ENCODE assay signal across 8 cellular contexts in genomic region chr2:24084386-24085375, GRCh38. TPM values are rescaled to one million over a fixed set of nuclear protein-coding genes. Genes with fewer than 3 reads are reported as not detected.
DNase-seq lines count a peak whose midpoint lies in the region; ATAC-seq and TF ChIP-seq lines count a peak whose summit lies in the region.

Gene TP53I3, minus strand, starts transcription at chr2:24084834. Its CDS starts 508 bp downstream, at chr2:24084326.

- H4K20me1 ChIP-seq in neural cell (ENCODE audit: insufficient read depth), result no peaks in the 10 kb centered on the region

- peak within 1 kb of the TSS; percentile 56 for H3K4me3 ChIP-seq in neural cell (ENCODE audit: low read length)

- H3K79me2 ChIP-seq in neural cell (replicated peaks; ENCODE audit: insufficient read depth, low read length), result no peaks in the 10 kb centered on the region

- H3K9ac ChIP-seq in neural cell (ENCODE audit: low read length), result peak within 1 kb of the TSS; percentile 44

- H3K36me3 ChIP-seq in neural cell (ENCODE audit: insufficient read depth, low read length), result no peaks in the 10 kb centered on the region

- no peaks in the 10 kb centered on the region for H3K9me2 ChIP-seq in neural cell (ENCODE audit: insufficient read depth, low read length)

- H3K27me3 Mint-ChIP-seq in stimulated activated naive CD8-positive, alpha-beta T cell treated with anti-CD3 and anti-CD28 coated beads, Interleukin-15, amount 100 ng/mL, for 72 hours, result no peaks in the 10 kb centered on the region

- TF ChIP-seq EP300 in neural cell (conservative IDR thresholded peaks at IDR 0.05; ENCODE audit: poor library complexity, severe bottlenecking), result no peak

- H3F3A ChIP-seq in neural cell (ENCODE audit: insufficient read depth, low read length, poor library complexity, severe bottlenecking), result no peaks in the 10 kb centered on the region

- no peaks in the 10 kb centered on the region for H3K9me3 ChIP-seq in neural cell (ENCODE audit: low read length)

- TF ChIP-seq CTCF in neural cell (IDR thresholded peaks at IDR 0.05; ENCODE audit: poor library complexity, severe bottlenecking), result peak; percentile 87

- H3K27me3 ChIP-seq in neural cell (ENCODE audit: insufficient read depth, low read depth, low read length), result no peaks in the 10 kb centered on the region

- no peak within 1 kb of the TSS for H3K27ac ChIP-seq in neural cell (ENCODE audit: low read length)

- H3K9me3 Mint-ChIP-seq in stimulated activated naive CD8-positive, alpha-beta T cell treated with anti-CD3 and anti-CD28 coated beads, Interleukin-15, amount 100 ng/mL, for 72 hours, result no peaks in the 10 kb centered on the region

- H3K27ac Mint-ChIP-seq in stimulated activated naive CD8-positive, alpha-beta T cell treated with anti-CD3 and anti-CD28 coated beads, Interleukin-15, amount 100 ng/mL, for 72 hours, result peak within 1 kb of the TSS; percentile 62 to 75

- peak within 1 kb of the TSS; percentile 33 for H2AFZ ChIP-seq in neural cell (ENCODE audit: low read depth, low read length)

- TF ChIP-seq RAD21 in neural cell (conservative IDR thresholded peaks at IDR 0.05), result peak; percentile 69

- H3K4me2 ChIP-seq in neural cell (ENCODE audit: low read length), result no peak within 1 kb of the TSS

- peak; percentile 71 for ATAC-seq in GM21737 (IDR thresholded peaks at IDR 0.05; ENCODE audit: unreplicated experiment)
- ATAC-seq in stimulated activated naive CD8-positive, alpha-beta T cell treated with anti-CD3 and anti-CD28 coated beads, Interleukin-15, amount 100 ng/mL, for 72 hours, result peak; percentile 96

- H3K4me1 Mint-ChIP-seq in stimulated activated naive CD8-positive, alpha-beta T cell treated with anti-CD3 and anti-CD28 coated beads, Interleukin-15, amount 100 ng/mL, for 72 hours, result peaks cover 7% of the 10 kb centered on the region

- DNase-seq in EH (ENCODE audit: low read depth) (peak; percentile 90), KG1 (lab: John Stamatoyannopoulos, UW) (peak; percentile 33), RKO (ENCODE audit: low spot score) (peak; percentile 91), fibroblast of the conjunctiva (ENCODE audit: low read depth) (peak; percentile 89)
- DNase-seq in activated effector memory CD4-positive, alpha-beta T cell treated with anti-CD3 and anti-CD28 coated beads, Interleukin-2, amount 50 U/mL, for 16 hours, result peak; percentile 94
- peak; percentile 83 to 93 for DNase-seq in stimulated activated naive CD8-positive, alpha-beta T cell treated with anti-CD3 and anti-CD28 coated beads, Interleukin-15, amount 100 ng/mL, for 72 hours

- H3K4me3 Mint-ChIP-seq in stimulated activated naive CD8-positive, alpha-beta T cell treated with anti-CD3 and anti-CD28 coated beads, Interleukin-15, amount 100 ng/mL, for 72 hours, result peak within 1 kb of the TSS; percentile 85 to 90

TF ChIP-seq in neural cell, 6 proteins besides CTCF, POLR2A, EP300 and RAD21:
- TF ChIP-seq MXI1 (conservative IDR thresholded peaks at IDR 0.05; ENCODE audit: poor library complexity, severe bottlenecking) (peak; percentile 36), TAF1 (IDR thresholded peaks at IDR 0.05; ENCODE audit: low read depth) (no peak), SMC3 (conservative IDR thresholded peaks at IDR 0.05; ENCODE audit: poor library complexity) (peak; percentile 75)
TF ChIP-seq in neural cell: peak in this region for 2.

RNA-seq across cellular contexts. Expression of gene TP53I3, which starts in this region (rescaled TPM):
- polyA plus RNA-seq in neural cell, result 1.8 and 4.7 TPM in 2 replicates
- 1.2 and 1.6 TPM in 2 replicates for polyA minus RNA-seq in neural cell

Comparison
In these comparisons a context has a peak if more than half of its experiments do, and no peak if none do; other contexts are left out.
1. DNase-seq: peak in every context shown above with its lines; median percentile 94 in activated effector memory CD4-positive, alpha-beta T cell treated with anti-CD3 and anti-CD28 coated beads, Interleukin-2, amount 50 U/mL, for 16 hours; 91 in RKO; 90 in EH; 89 in fibroblast of the conjunctiva; 88 in stimulated activated naive CD8-positive, alpha-beta T cell treated with anti-CD3 and anti-CD28 coated beads, Interleukin-15, amount 100 ng/mL, for 72 hours; 33 in KG1.